In the genomic region with DNA sequence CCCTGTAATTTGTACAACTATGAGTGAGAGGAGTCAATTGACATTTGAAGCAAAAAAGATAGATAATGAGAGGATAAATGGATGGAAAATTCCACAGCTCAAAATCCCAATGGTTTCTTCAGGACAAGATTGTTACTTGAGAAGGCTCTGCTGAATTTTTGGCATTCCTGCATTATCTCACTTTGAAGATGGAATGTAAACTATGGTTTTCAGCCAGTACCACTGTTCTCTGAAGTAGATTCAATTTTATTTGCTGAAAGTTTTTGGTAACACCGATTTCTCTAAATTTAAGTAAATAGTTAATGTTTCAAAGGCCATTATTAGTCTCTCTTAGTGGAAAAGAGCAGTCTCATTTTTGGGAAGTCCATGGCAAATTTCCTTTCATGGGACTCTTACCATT, we compare ENCODE assay signal across 10 cellular contexts.
DNase-seq lines count a peak whose midpoint lies in the region; ATAC-seq and TF ChIP-seq lines count a peak whose summit lies in the region.
"Had no signal": no experiment of that assay in that cellular context is flagged by ENCODE, and none has a peak within 500 bp of the region (broad histone marks: within the 10 kb centered on the region; RNA-seq: fewer than 3 reads in every experiment).

No MANE protein-coding gene starts in this region.

- H4K20me1 ChIP-seq in mammary epithelial cell (ENCODE audit: insufficient read depth, low read length): no peaks in the 10 kb centered on the region

- 0% methylated on average over 1 of the region's 1 CpG for WGBS in mammary epithelial cell (ENCODE audit: low coverage, missing lambda C conversion rate)

- in situ Hi-C loops in mammary epithelial cell (cut with MboI; ENCODE audit: low sequenced_read_pairs in 2 of 2): no loop called here

- ATAC-seq in Right ventricle myocardium inferior (no peak), GM21390 (IDR thresholded peaks at IDR 0.05; ENCODE audit: unreplicated experiment) (no peak)
- ATAC-seq: activated CD8-positive, alpha-beta T cell treated with anti-CD3 and anti-CD28 coated beads, Interleukin-2, amount 10 ng/mL, durations not matched to agents 7 days and 5 days; K562 had no signal

- no peak overlapping the region for H2AFZ ChIP-seq in mammary epithelial cell (ENCODE audit: low read depth, low read length)

- CTCF ChIA-PET in mammary epithelial cell (lab: Charles Lee; ENCODE audit: low non-redundant PET): no interaction called here

- H3K27me3 ChIP-seq in left ventricle myocardium inferior (ENCODE audit: low read depth): no peaks in the 10 kb centered on the region
- no peaks in the 10 kb centered on the region for H3K27me3 ChIP-seq in mammary epithelial cell (ENCODE audit: insufficient read depth, low read length)
- no peaks in the 10 kb centered on the region for H3K27me3 ChIP-seq in dorsolateral prefrontal cortex

- no TSS peak for BruUV-seq in mammary epithelial cell (replicated peaks; lab: Mats Ljungman, UMichigan)

- intact Hi-C loops in left ventricle myocardium inferior (cut with micrococcal nuclease): no loop called here
- intact Hi-C loops in Right ventricle myocardium inferior (cut with DNase I): no loop called here
- intact Hi-C loops in mammary epithelial cell (cut with micrococcal nuclease): loop anchor here (5.0 kb wide), 1 partner anchor 52 kb away; no protein-coding TSS in a partner anchor
- intact Hi-C loops in dorsolateral prefrontal cortex (cut with DNase I): no loop called here

- dilution Hi-C loops in mammary epithelial cell (cut with HindIII; ENCODE audit: low sequenced_read_pairs): no loop called here

- H3K27ac ChIP-seq in left ventricle myocardium inferior (replicated peaks) (peak overlapping the region; percentile 74), mammary epithelial cell (ENCODE audit: insufficient read depth, low read depth, low read length) (peak overlapping the region; percentile 94), dorsolateral prefrontal cortex (peak overlapping the region in 19 of 59 donors; percentile 1 to 79 (median 30))

- H3K79me2 ChIP-seq in mammary epithelial cell (ENCODE audit: insufficient read depth, low read length): no peaks in the 10 kb centered on the region

- H3K4me2 ChIP-seq in mammary epithelial cell (ENCODE audit: insufficient read depth, low read depth, low read length): peak overlapping the region; percentile 12

- H3K4me3 ChIP-seq in left ventricle myocardium inferior (no peak overlapping the region), mammary epithelial cell (replicated peaks in 1 of 3; ENCODE audit: insufficient read depth in 1 of 3, low read depth in 2 of 3, low read length in 3 of 3) (no peak overlapping the region), dorsolateral prefrontal cortex (peak overlapping the region in 2 of 59 donors; percentile 3 to 26)
- H3K4me3 ChIP-seq: K562 had no signal

- DNase-seq in left ventricle myocardium inferior (no peak), Right ventricle myocardium inferior (ENCODE audit: missing footprints) (no peak), mammary epithelial cell (no peak), left kidney (ENCODE audit: low read depth, low spot score) (peak; percentile 14), dorsolateral prefrontal cortex (no peak), NCI-H510A treated with DMSO at 0.1 percent for 48 hours (lab: John Stamatoyannopoulos, UW) (no peak), NCI-H345 treated with DMSO at 0.1 percent for 48 hours (lab: John Stamatoyannopoulos, UW; ENCODE audit: unreplicated experiment) (no peak)
- DNase-seq: activated CD8-positive, alpha-beta T cell treated with anti-CD3 and anti-CD28 coated beads, Interleukin-2, amount 10 ng/mL, durations not matched to agents 7 days and 5 days had no signal

- H3K9me3 ChIP-seq in left ventricle myocardium inferior (replicated peaks) (no peaks in the 10 kb centered on the region), mammary epithelial cell (replicated peaks; ENCODE audit: insufficient read depth, low read length) (no peaks in the 10 kb centered on the region)

- no peaks in the 10 kb centered on the region for H3K36me3 ChIP-seq in left ventricle myocardium inferior
- H3K36me3 ChIP-seq in mammary epithelial cell (ENCODE audit: insufficient read depth, low read length): no peaks in the 10 kb centered on the region

- H3K4me1 ChIP-seq in left ventricle myocardium inferior: peaks cover 52% of the 10 kb centered on the region
- peaks cover 52% of the 10 kb centered on the region for H3K4me1 ChIP-seq in mammary epithelial cell (ENCODE audit: insufficient read depth, low read length)

- TF ChIP-seq CTCF in left ventricle myocardium inferior (IDR thresholded peaks at IDR 0.05; ENCODE audit: borderline replicate concordance): no peak
- no peak for TF ChIP-seq CTCF in mammary epithelial cell (conservative IDR thresholded peaks at IDR 0.05 in 1 of 2, IDR thresholded peaks at IDR 0.05 in 1 of 2; ENCODE audit: extremely low read depth in 1 of 2, insufficient read depth in 1 of 2, low read depth in 1 of 2, low read length in 2 of 2)
- no peak for TF ChIP-seq CTCF in dorsolateral prefrontal cortex (IDR thresholded peaks at IDR 0.05 in 54 of 56, conservative IDR thresholded peaks at IDR 0.05 in 2 of 56; ENCODE audit: low read depth in 1 of 56, partially characterized antibody in 56 of 56)

- no peak overlapping the region for H3K9ac ChIP-seq in mammary epithelial cell (ENCODE audit: insufficient read depth, low read length)
